Comparison of ENCODE assay signal across 8 cellular contexts in genomic region chr10:12194752-12195271, GRCh38. TPM values are rescaled to one million over a fixed set of nuclear protein-coding genes. Genes with fewer than 3 reads are reported as not detected.
A peak's percentile ranks its signal among the peaks of the same experiment; 100 is the strongest.
DNase-seq lines count a peak whose midpoint lies in the region; ATAC-seq and TF ChIP-seq lines count a peak whose summit lies in the region.

No MANE protein-coding gene starts in this region.

- H3K4me3 Mint-ChIP-seq in activated CD4-positive, alpha-beta memory T cell treated with anti-CD3 and anti-CD28 coated beads for 36 hours, result peak overlapping the region; percentile 94

- H2AFZ ChIP-seq in ACC112 (ENCODE audit: low read length, unreplicated experiment), result peak overlapping the region; percentile 97

- H3K4me1 Mint-ChIP-seq in activated CD4-positive, alpha-beta memory T cell treated with anti-CD3 and anti-CD28 coated beads for 36 hours (ENCODE audit: low read depth), result peaks cover 53% of the 10 kb centered on the region

- peaks cover 32% of the 10 kb centered on the region for H3K36me3 Mint-ChIP-seq in activated CD4-positive, alpha-beta memory T cell treated with anti-CD3 and anti-CD28 coated beads for 36 hours

- H3K4me1 ChIP-seq in ACC112 (ENCODE audit: control insufficient read depth, insufficient read depth, low read length, unreplicated experiment) (peaks cover 34% of the 10 kb centered on the region), HUES6 (ENCODE audit: control insufficient read depth, insufficient read depth, low read length) (no peaks in the 10 kb centered on the region), mucosa of rectum (ENCODE audit: control insufficient read depth in 2 of 2, insufficient read depth in 2 of 2, low read length in 2 of 2) (peaks cover 6 to 19% of the 10 kb centered on the region in 2 donors), thoracic aorta (ENCODE audit: control insufficient read depth in 1 of 2, low read depth in 2 of 2) (peaks cover 24 to 36% of the 10 kb centered on the region in 2 donors)

- DNase-seq in activated CD4-positive, alpha-beta memory T cell treated with anti-CD3 and anti-CD28 coated beads for 36 hours, result peak; percentile 60
- DNase-seq in epithelial cell of prostate (ENCODE audit: low read depth, low spot score) (no peak), thoracic aorta (ENCODE audit: low spot score) (no peak), HuH-7 (ENCODE audit: low spot score) (no peak)

- H3K36me3 ChIP-seq in ACC112 (ENCODE audit: insufficient read depth, low read length) (peaks cover 9% of the 10 kb centered on the region; the same call in 1 of the 2 replicates), HUES6 (ENCODE audit: control insufficient read depth, insufficient read depth, low read length) (peaks cover 21% of the 10 kb centered on the region), mucosa of rectum (ENCODE audit: control insufficient read depth in 2 of 2, insufficient read depth in 2 of 2, low read length in 2 of 2) (peaks cover 2 to 6% of the 10 kb centered on the region in 2 donors), thoracic aorta (peaks cover 6% of the 10 kb centered on the region)

- H3K79me2 ChIP-seq in ACC112 (ENCODE audit: control insufficient read depth, insufficient read depth, low read length, unreplicated experiment), result peaks cover 90% of the 10 kb centered on the region

- H3K27me3 Mint-ChIP-seq in activated CD4-positive, alpha-beta memory T cell treated with anti-CD3 and anti-CD28 coated beads for 36 hours, result no peaks in the 10 kb centered on the region

- H3K27me3 ChIP-seq in ACC112 (ENCODE audit: insufficient read depth, low read length) (no peaks in the 10 kb centered on the region), HUES6 (ENCODE audit: control insufficient read depth, insufficient read depth, low read length) (no peaks in the 10 kb centered on the region), mucosa of rectum (ENCODE audit: control insufficient read depth in 2 of 2, insufficient read depth in 2 of 2, low read length in 2 of 2) (no peaks in the 10 kb centered on the region), thoracic aorta (replicated peaks; ENCODE audit: insufficient read depth) (no peaks in the 10 kb centered on the region)

- intact Hi-C loops in activated CD4-positive, alpha-beta memory T cell treated with anti-CD3 and anti-CD28 coated beads for 36 hours (cut with micrococcal nuclease), result loop anchor here (2.0 to 5.0 kb wide), 7 partner anchors 46 to 902 kb away; partner anchors contain the start of genes DHTKD1 and UPF2

- no peak for TF ChIP-seq CTCF in thoracic aorta (IDR thresholded peaks at IDR 0.05)

- peak overlapping the region; percentile 89 for H3K27ac ChIP-seq in ACC112 (ENCODE audit: low read depth, low read length)
- H3K27ac ChIP-seq in HUES6 (ENCODE audit: low read depth, low read length), result peak overlapping the region; percentile 89
- H3K27ac ChIP-seq in epithelial cell of prostate, result peak overlapping the region; percentile 87
- peak overlapping the region in 1 of 2 donors; percentile 91 for H3K27ac ChIP-seq in mucosa of rectum (ENCODE audit: low read depth in 2 of 2, low read length in 2 of 2)
- H3K27ac ChIP-seq in thoracic aorta, result peak overlapping the region; percentile 89 to 96

- no peaks in the 10 kb centered on the region for H3K9me3 Mint-ChIP-seq in activated CD4-positive, alpha-beta memory T cell treated with anti-CD3 and anti-CD28 coated beads for 36 hours

- H3K4me3 ChIP-seq in ACC112 (ENCODE audit: low read depth, low read length) (peak overlapping the region; percentile 92), HUES6 (ENCODE audit: low read depth, low read length) (peak overlapping the region; percentile 88), mucosa of rectum (ENCODE audit: low read length in 2 of 2) (peak overlapping the region; percentile 96 to 98), thoracic aorta (peak overlapping the region; percentile 98)

- CTCF ChIA-PET in activated CD4-positive, alpha-beta memory T cell treated with anti-CD3 and anti-CD28 coated beads for 36 hours (lab: Charles Lee), result interaction anchor here (0.9 to 3.2 kb wide), 3 partner anchors 8 to 512 kb away, joined by 3 to 25 read pairs (median 4); no protein-coding TSS in a partner anchor

- POLR2A ChIA-PET in activated CD4-positive, alpha-beta memory T cell treated with anti-CD3 and anti-CD28 coated beads for 36 hours (lab: Charles Lee), result no interaction called here

- no peak for ATAC-seq in thoracic aorta (ENCODE audit: insufficient number of reproducible peaks, low FRiP score, low read depth)
- no peak for ATAC-seq in HG02840 (IDR thresholded peaks at IDR 0.05; ENCODE audit: low FRiP score, unreplicated experiment)

- H3K9me3 ChIP-seq in HUES6 (ENCODE audit: control insufficient read depth, insufficient read depth, low read depth, low read length) (no peaks in the 10 kb centered on the region), mucosa of rectum (ENCODE audit: control insufficient read depth in 2 of 2, low read length in 2 of 2) (no peaks in the 10 kb centered on the region), thoracic aorta (no peaks in the 10 kb centered on the region)

- peak overlapping the region; percentile 94 for H3K9ac ChIP-seq in HUES6 (ENCODE audit: low read length)
- H3K9ac ChIP-seq in mucosa of rectum (ENCODE audit: low read depth in 1 of 2, low read length in 2 of 2), result peak overlapping the region; percentile 82 to 96

- peak overlapping the region; percentile 100 for H3K27ac Mint-ChIP-seq in activated CD4-positive, alpha-beta memory T cell treated with anti-CD3 and anti-CD28 coated beads for 36 hours

RNA-seq across cellular contexts. Expression of gene NUDT5, which starts 0.9 kb away (rescaled TPM):
- 100 to 1,000 TPM; 115 to 118 TPM for total RNA-seq in activated CD4-positive, alpha-beta memory T cell treated with anti-CD3 and anti-CD28 coated beads for 36 hours
- 10 to 100 TPM; 44.7 to 53.9 TPM for total RNA-seq in thoracic aorta

RNA-seq across cellular contexts. Expression of gene CDC123, which starts 1.2 kb away (rescaled TPM):
- 100 to 1,000 TPM; 134 TPM for total RNA-seq in activated CD4-positive, alpha-beta memory T cell treated with anti-CD3 and anti-CD28 coated beads for 36 hours
- 100 to 1,000 TPM in 1 of 2 donors, 10 to 100 TPM in 1; 74.2 to 171 TPM for total RNA-seq in thoracic aorta
